In the genomic region with DNA sequence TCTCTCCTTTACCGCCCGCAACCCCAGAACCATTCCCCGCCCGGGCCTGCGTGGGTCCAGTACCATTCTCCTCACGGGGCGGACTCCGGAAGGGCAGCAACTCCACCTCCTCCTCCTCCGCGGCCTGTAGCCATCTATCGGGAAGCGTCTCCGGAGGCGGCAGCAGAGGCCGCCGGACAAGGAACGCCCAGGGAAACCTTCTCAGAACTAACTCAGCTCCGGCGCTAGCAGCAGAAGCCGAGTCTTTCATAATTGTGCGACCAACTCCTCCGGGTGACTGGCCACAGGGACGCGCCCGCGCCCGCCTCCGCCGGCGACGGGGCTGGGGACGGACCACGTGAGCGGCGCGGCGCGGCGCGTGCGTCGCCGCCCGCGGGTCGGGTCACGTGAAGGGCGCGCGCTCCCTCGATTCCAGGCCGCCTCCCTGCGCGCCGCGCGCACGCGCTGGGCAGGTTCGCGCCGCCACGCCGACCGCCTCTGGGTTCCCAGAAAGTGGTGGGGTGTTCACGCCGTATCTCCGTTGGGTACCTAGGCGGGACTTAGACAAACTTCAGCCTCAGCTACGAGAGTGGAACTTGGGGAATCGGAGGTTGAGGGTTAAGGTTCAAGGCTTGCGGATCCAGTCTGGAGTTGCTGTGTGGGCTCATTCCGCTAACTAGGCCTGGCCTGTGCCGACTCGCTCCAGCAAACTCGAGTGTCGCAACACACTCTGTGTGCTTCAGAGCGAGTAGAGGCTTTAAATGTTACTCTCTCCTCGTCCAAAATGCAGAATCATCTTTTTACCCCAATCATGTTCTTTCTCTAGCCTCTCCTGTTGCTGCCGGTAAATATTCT, we compare ENCODE assay signal across 1 cellular context.
TF ChIP-seq lines count a peak whose summit lies in the region.

A gene with protein sequence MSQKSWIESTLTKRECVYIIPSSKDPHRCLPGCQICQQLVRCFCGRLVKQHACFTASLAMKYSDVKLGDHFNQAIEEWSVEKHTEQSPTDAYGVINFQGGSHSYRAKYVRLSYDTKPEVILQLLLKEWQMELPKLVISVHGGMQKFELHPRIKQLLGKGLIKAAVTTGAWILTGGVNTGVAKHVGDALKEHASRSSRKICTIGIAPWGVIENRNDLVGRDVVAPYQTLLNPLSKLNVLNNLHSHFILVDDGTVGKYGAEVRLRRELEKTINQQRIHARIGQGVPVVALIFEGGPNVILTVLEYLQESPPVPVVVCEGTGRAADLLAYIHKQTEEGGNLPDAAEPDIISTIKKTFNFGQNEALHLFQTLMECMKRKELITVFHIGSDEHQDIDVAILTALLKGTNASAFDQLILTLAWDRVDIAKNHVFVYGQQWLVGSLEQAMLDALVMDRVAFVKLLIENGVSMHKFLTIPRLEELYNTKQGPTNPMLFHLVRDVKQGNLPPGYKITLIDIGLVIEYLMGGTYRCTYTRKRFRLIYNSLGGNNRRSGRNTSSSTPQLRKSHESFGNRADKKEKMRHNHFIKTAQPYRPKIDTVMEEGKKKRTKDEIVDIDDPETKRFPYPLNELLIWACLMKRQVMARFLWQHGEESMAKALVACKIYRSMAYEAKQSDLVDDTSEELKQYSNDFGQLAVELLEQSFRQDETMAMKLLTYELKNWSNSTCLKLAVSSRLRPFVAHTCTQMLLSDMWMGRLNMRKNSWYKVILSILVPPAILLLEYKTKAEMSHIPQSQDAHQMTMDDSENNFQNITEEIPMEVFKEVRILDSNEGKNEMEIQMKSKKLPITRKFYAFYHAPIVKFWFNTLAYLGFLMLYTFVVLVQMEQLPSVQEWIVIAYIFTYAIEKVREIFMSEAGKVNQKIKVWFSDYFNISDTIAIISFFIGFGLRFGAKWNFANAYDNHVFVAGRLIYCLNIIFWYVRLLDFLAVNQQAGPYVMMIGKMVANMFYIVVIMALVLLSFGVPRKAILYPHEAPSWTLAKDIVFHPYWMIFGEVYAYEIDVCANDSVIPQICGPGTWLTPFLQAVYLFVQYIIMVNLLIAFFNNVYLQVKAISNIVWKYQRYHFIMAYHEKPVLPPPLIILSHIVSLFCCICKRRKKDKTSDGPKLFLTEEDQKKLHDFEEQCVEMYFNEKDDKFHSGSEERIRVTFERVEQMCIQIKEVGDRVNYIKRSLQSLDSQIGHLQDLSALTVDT (N-terminal part only) (minus strand): TSS at position 330 of the 834 bp plus-strand sequence. CDS start 264 bp downstream, at position 66.

TF ChIP-seq in HepG2, 621 proteins besides CTCF, POLR2A, EP300 and RAD21 (continued from another document and continues in another):
- TF ChIP-seq KLF16 (CRISPR knock-in tag; IDR thresholded peaks at IDR 0.05) (0 out of 4 replicates have a peak, but pooled peaks have one; percentile 22 to 39), ZNF724P (CRISPR knock-in tag; IDR thresholded peaks at IDR 0.05; ENCODE audit: borderline replicate concordance) (peak; percentile 95), IKZF4 (CRISPR knock-in tag; IDR thresholded peaks at IDR 0.05; ENCODE audit: borderline replicate concordance, low read depth, not compliant biosample characterization) (peak; percentile 77), ZFP90 (CRISPR knock-in tag; IDR thresholded peaks at IDR 0.05; ENCODE audit: borderline replicate concordance) (peak; percentile 87; the same call in 1 of the 2 replicates), BRD4 (CRISPR knock-in tag; IDR thresholded peaks at IDR 0.05) (peak; percentile 61; the same call in 1 of the 2 replicates), ZNF44 (CRISPR knock-in tag; IDR thresholded peaks at IDR 0.05) (no peak), HMG20B (CRISPR knock-in tag; conservative IDR thresholded peaks at IDR 0.05) (peak; percentile 45; the same call in 1 of the 2 replicates), IRF2 (CRISPR knock-in tag; IDR thresholded peaks at IDR 0.05) (peak; percentile 62; the same call in 1 of the 2 replicates), MTA1 (CRISPR knock-in tag; IDR thresholded peaks at IDR 0.05; ENCODE audit: borderline replicate concordance) (peak; percentile 22; the same call in 1 of the 2 replicates), THAP11 (CRISPR knock-in tag; IDR thresholded peaks at IDR 0.05) (peak; percentile 63; the same call in 1 of the 2 replicates), SRSF1 (optimal IDR thresholded peaks at IDR 0.05; ENCODE audit: low read depth, low read length) (peak; percentile 80), KLF6 (CRISPR knock-in tag; IDR thresholded peaks at IDR 0.05) (no peak; the same call in 1 of the 2 replicates), ZNF790 (CRISPR knock-in tag; IDR thresholded peaks at IDR 0.05; ENCODE audit: borderline replicate concordance) (no peak; the same call in 1 of the 2 replicates), CREB1 (IDR thresholded peaks at IDR 0.05) (no peak; the same call in 1 of the 2 replicates), CREB1 (CRISPR knock-in tag; IDR thresholded peaks at IDR 0.05) (no peak), NFE2L2 (IDR thresholded peaks at IDR 0.05; ENCODE audit: low read length) (no peak), RNF2 (conservative IDR thresholded peaks at IDR 0.05; ENCODE audit: low read depth) (peak; percentile 94), SIN3A (IDR thresholded peaks at IDR 0.05; ENCODE audit: borderline replicate concordance, low read depth, low read length) (peak; percentile 44; the same call in 1 of the 2 replicates), SALL2 (CRISPR knock-in tag; IDR thresholded peaks at IDR 0.05) (peak; percentile 78; the same call in 1 of the 2 replicates), TEAD3 (CRISPR knock-in tag; optimal IDR thresholded peaks at IDR 0.05; ENCODE audit: borderline replicate concordance) (no peak), ZSCAN21 (CRISPR knock-in tag; IDR thresholded peaks at IDR 0.05; ENCODE audit: borderline replicate concordance) (peak; percentile 54; the same call in 1 of the 2 replicates), ZNF263 (CRISPR knock-in tag; IDR thresholded peaks at IDR 0.05) (peak; percentile 10; the same call in 1 of the 2 replicates)
- TF ChIP-seq, protein P1, sequence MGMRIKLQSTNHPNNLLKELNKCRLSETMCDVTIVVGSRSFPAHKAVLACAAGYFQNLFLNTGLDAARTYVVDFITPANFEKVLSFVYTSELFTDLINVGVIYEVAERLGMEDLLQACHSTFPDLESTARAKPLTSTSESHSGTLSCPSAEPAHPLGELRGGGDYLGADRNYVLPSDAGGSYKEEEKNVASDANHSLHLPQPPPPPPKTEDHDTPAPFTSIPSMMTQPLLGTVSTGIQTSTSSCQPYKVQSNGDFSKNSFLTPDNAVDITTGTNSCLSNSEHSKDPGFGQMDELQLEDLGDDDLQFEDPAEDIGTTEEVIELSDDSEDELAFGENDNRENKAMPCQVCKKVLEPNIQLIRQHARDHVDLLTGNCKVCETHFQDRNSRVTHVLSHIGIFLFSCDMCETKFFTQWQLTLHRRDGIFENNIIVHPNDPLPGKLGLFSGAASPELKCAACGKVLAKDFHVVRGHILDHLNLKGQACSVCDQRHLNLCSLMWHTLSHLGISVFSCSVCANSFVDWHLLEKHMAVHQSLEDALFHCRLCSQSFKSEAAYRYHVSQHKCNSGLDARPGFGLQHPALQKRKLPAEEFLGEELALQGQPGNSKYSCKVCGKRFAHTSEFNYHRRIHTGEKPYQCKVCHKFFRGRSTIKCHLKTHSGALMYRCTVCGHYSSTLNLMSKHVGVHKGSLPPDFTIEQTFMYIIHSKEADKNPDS (CRISPR knock-in tag; IDR thresholded peaks at IDR 0.05): no peak
- TF ChIP-seq, protein P2, sequence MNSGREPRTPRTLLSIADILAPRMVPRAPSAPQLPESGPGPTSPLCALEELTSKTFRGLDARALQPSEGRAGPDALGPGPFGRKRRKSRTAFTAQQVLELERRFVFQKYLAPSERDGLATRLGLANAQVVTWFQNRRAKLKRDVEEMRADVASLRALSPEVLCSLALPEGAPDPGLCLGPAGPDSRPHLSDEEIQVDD (CRISPR knock-in tag; IDR thresholded peaks at IDR 0.05; ENCODE audit: borderline replicate concordance): peak; percentile 76; the same call in 1 of the 2 replicates
- TF ChIP-seq, protein P3, sequence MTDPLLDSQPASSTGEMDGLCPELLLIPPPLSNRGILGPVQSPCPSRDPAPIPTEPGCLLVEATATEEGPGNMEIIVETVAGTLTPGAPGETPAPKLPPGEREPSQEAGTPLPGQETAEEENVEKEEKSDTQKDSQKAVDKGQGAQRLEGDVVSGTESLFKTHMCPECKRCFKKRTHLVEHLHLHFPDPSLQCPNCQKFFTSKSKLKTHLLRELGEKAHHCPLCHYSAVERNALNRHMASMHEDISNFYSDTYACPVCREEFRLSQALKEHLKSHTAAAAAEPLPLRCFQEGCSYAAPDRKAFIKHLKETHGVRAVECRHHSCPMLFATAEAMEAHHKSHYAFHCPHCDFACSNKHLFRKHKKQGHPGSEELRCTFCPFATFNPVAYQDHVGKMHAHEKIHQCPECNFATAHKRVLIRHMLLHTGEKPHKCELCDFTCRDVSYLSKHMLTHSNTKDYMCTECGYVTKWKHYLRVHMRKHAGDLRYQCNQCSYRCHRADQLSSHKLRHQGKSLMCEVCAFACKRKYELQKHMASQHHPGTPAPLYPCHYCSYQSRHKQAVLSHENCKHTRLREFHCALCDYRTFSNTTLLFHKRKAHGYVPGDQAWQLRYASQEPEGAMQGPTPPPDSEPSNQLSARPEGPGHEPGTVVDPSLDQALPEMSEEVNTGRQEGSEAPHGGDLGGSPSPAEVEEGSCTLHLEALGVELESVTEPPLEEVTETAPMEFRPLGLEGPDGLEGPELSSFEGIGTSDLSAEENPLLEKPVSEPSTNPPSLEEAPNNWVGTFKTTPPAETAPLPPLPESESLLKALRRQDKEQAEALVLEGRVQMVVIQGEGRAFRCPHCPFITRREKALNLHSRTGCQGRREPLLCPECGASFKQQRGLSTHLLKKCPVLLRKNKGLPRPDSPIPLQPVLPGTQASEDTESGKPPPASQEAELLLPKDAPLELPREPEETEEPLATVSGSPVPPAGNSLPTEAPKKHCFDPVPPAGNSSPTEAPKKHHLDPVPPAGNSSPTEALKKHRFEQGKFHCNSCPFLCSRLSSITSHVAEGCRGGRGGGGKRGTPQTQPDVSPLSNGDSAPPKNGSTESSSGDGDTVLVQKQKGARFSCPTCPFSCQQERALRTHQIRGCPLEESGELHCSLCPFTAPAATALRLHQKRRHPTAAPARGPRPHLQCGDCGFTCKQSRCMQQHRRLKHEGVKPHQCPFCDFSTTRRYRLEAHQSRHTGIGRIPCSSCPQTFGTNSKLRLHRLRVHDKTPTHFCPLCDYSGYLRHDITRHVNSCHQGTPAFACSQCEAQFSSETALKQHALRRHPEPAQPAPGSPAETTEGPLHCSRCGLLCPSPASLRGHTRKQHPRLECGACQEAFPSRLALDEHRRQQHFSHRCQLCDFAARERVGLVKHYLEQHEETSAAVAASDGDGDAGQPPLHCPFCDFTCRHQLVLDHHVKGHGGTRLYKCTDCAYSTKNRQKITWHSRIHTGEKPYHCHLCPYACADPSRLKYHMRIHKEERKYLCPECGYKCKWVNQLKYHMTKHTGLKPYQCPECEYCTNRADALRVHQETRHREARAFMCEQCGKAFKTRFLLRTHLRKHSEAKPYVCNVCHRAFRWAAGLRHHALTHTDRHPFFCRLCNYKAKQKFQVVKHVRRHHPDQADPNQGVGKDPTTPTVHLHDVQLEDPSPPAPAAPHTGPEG (CRISPR knock-in tag; IDR thresholded peaks at IDR 0.05): no peak
- TF ChIP-seq, protein P4, sequence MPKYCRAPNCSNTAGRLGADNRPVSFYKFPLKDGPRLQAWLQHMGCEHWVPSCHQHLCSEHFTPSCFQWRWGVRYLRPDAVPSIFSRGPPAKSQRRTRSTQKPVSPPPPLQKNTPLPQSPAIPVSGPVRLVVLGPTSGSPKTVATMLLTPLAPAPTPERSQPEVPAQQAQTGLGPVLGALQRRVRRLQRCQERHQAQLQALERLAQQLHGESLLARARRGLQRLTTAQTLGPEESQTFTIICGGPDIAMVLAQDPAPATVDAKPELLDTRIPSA (CRISPR knock-in tag; IDR thresholded peaks at IDR 0.05; ENCODE audit: borderline replicate concordance): peak; percentile 58; the same call in 1 of the 2 replicates
- TF ChIP-seq, protein P5, sequence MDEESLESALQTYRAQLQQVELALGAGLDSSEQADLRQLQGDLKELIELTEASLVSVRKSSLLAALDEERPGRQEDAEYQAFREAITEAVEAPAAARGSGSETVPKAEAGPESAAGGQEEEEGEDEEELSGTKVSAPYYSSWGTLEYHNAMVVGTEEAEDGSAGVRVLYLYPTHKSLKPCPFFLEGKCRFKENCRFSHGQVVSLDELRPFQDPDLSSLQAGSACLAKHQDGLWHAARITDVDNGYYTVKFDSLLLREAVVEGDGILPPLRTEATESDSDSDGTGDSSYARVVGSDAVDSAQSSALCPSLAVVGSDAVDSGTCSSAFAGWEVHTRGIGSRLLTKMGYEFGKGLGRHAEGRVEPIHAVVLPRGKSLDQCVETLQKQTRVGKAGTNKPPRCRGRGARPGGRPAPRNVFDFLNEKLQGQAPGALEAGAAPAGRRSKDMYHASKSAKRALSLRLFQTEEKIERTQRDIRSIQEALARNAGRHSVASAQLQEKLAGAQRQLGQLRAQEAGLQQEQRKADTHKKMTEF (CRISPR knock-in tag; IDR thresholded peaks at IDR 0.05): peak; percentile 63
- TF ChIP-seq, protein P6, sequence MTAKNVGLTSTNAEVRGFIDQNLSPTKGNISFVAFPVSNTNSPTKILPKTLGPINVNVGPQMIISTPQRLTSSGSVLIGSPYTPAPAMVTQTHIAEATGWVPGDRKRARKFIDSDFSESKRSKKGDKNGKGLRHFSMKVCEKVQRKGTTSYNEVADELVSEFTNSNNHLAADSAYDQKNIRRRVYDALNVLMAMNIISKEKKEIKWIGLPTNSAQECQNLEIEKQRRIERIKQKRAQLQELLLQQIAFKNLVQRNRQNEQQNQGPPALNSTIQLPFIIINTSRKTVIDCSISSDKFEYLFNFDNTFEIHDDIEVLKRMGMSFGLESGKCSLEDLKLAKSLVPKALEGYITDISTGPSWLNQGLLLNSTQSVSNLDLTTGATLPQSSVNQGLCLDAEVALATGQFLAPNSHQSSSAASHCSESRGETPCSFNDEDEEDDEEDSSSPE (CRISPR knock-in tag; IDR thresholded peaks at IDR 0.05): peak; percentile 76
- TF ChIP-seq, protein P7, sequence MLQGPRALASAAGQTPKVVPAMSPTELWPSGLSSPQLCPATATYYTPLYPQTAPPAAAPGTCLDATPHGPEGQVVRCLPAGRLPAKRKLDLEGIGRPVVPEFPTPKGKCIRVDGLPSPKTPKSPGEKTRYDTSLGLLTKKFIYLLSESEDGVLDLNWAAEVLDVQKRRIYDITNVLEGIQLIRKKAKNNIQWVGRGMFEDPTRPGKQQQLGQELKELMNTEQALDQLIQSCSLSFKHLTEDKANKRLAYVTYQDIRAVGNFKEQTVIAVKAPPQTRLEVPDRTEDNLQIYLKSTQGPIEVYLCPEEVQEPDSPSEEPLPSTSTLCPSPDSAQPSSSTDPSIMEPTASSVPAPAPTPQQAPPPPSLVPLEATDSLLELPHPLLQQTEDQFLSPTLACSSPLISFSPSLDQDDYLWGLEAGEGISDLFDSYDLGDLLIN (CRISPR knock-in tag; IDR thresholded peaks at IDR 0.05; ENCODE audit: borderline replicate concordance): no peak; the same call in 1 of the 2 replicates
- TF ChIP-seq, protein P8, sequence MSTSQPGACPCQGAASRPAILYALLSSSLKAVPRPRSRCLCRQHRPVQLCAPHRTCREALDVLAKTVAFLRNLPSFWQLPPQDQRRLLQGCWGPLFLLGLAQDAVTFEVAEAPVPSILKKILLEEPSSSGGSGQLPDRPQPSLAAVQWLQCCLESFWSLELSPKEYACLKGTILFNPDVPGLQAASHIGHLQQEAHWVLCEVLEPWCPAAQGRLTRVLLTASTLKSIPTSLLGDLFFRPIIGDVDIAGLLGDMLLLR (CRISPR knock-in tag; IDR thresholded peaks at IDR 0.05): no peak; the same call in 1 of the 2 replicates
- TF ChIP-seq, protein P9, sequence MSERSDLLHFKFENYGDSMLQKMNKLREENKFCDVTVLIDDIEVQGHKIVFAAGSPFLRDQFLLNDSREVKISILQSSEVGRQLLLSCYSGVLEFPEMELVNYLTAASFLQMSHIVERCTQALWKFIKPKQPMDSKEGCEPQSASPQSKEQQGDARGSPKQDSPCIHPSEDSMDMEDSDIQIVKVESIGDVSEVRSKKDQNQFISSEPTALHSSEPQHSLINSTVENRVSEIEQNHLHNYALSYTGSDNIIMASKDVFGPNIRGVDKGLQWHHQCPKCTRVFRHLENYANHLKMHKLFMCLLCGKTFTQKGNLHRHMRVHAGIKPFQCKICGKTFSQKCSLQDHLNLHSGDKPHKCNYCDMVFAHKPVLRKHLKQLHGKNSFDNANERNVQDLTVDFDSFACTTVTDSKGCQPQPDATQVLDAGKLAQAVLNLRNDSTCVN (CRISPR knock-in tag; IDR thresholded peaks at IDR 0.05; ENCODE audit: borderline replicate concordance): 0 out of 2 replicates have a peak, but pooled peaks have one; percentile 55
